1 cellular context compared by ENCODE assay signal in the genomic region with DNA sequence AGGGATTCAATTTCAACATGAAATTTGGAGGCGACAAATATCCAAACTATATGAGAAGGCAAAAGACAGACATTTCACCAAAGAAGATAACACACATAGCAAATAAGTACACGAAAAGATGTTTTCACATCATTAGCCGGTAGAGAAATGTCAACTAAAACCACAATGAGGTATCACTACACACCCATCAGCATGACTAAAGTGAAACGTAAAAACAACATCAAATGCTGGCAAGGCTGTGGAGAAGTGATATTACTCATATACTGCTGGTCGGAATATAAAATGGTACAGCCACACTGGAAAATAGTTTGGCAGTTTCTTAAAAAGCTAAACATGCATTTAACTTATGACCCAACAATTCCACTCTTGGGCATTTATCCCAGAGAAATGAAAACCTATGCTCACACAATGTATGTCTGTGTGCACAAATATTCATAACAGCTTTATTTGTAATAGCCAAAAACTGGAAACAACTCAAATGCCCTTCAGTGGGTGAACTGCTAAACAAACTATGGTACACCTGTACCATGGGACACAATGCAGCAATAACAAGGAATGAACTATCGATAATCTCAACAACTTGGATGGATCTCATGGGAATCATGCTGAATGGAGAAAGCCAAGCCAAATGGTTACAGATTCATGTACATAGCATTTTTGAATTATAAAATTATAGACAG.
TF ChIP-seq lines count a peak whose summit lies in the region.

No MANE protein-coding gene starts in this region.

TF ChIP-seq in GM12878, 131 proteins besides CTCF, POLR2A, EP300 and RAD21:
- TF ChIP-seq, protein P1, sequence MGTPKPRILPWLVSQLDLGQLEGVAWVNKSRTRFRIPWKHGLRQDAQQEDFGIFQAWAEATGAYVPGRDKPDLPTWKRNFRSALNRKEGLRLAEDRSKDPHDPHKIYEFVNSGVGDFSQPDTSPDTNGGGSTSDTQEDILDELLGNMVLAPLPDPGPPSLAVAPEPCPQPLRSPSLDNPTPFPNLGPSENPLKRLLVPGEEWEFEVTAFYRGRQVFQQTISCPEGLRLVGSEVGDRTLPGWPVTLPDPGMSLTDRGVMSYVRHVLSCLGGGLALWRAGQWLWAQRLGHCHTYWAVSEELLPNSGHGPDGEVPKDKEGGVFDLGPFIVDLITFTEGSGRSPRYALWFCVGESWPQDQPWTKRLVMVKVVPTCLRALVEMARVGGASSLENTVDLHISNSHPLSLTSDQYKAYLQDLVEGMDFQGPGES (IDR thresholded peaks at IDR 0.05): no peak
- peak; percentile 14; the same call in 1 of the 2 replicates for TF ChIP-seq RUNX3 (IDR thresholded peaks at IDR 0.05; ENCODE audit: low read length)
